2 cellular contexts compared by ENCODE assay signal in genomic region chr12:40244526-40245156, GRCh38. TPM values are rescaled to one million over a fixed set of nuclear protein-coding genes. Genes with fewer than 3 reads are reported as not detected.
"Had no signal": no experiment of that assay in that cellular context is flagged by ENCODE, and none has a peak within 500 bp of the region (broad histone marks: within the 10 kb centered on the region; RNA-seq: fewer than 3 reads in every experiment).

No MANE protein-coding gene starts in this region.

RNA-seq across cellular contexts. Expression of gene LRRK2, which starts 19.8 kb away (rescaled TPM):
- total RNA-seq: HepG2, HT-29 had no signal
- polyA plus RNA-seq: HepG2 had no signal
